In genomic region chr3:136194409-136195257, GRCh38 we compare ENCODE assay signal across 8 cellular contexts. TPM values are rescaled to one million over a fixed set of nuclear protein-coding genes. Genes with fewer than 3 reads are reported as not detected.
DNase-seq lines count a peak whose midpoint lies in the region; ATAC-seq and TF ChIP-seq lines count a peak whose summit lies in the region.

No MANE protein-coding gene starts in this region.

- peak overlapping the region; percentile 99 for H3K4me3 Mint-ChIP-seq in natural killer cell

- peaks cover 76 to 79% of the 10 kb centered on the region in 2 donors for H3K4me1 Mint-ChIP-seq in natural killer cell

- H3K36me3 Mint-ChIP-seq in natural killer cell = peaks cover 9% of the 10 kb centered on the region

- peak overlapping the region; percentile 83 to 97 (median 89) for H3K9ac ChIP-seq in subcutaneous abdominal adipose tissue (ENCODE audit: low read length in 5 of 5)

- peak; percentile 71 for DNase-seq in ELF-1 (ENCODE audit: low read depth, low spot score)
- peak; percentile 41 to 62 for DNase-seq in NCI-H526 (lab: John Stamatoyannopoulos, UW)
- peak; percentile 68 for DNase-seq in activated CD8-positive, alpha-beta memory T cell treated with anti-CD3 and anti-CD28 coated beads, Interleukin-2, amount 50 U/mL, for 4 hours
- no peak for DNase-seq in epithelial cell of proximal tubule (ENCODE audit: low read depth)
- peak; percentile 67 for DNase-seq in natural killer cell

- peaks cover 4 to 61% (median 56%) of the 10 kb centered on the region in 5 donors for H3K4me1 ChIP-seq in subcutaneous abdominal adipose tissue (ENCODE audit: control insufficient read depth in 5 of 5, insufficient read depth in 5 of 5, low read length in 5 of 5)

- TF ChIP-seq CTCF in epithelial cell of proximal tubule (conservative IDR thresholded peaks at IDR 0.05; ENCODE audit: low read depth, low read length) (no peak), natural killer cell (IDR thresholded peaks at IDR 0.05) (no peak)

- H3K27ac ChIP-seq in subcutaneous abdominal adipose tissue (ENCODE audit: low read depth, low read length) = peak overlapping the region; percentile 94

- H3K9me3 Mint-ChIP-seq in natural killer cell = no peaks in the 10 kb centered on the region

- no peaks in the 10 kb centered on the region for H3K9me3 ChIP-seq in subcutaneous abdominal adipose tissue (ENCODE audit: control insufficient read depth in 5 of 5, low read length in 5 of 5)

- ATAC-seq in natural killer cell (peak in 2 of 3 donors; percentile 2 to 15), GM18502 (IDR thresholded peaks at IDR 0.05; ENCODE audit: poor library complexity, unreplicated experiment) (no peak), HG02938 (IDR thresholded peaks at IDR 0.05; ENCODE audit: unreplicated experiment) (no peak)

- H3K4me3 ChIP-seq in epithelial cell of proximal tubule (ENCODE audit: low read depth, low read length) (peak overlapping the region; percentile 65), subcutaneous abdominal adipose tissue (ENCODE audit: low read depth in 1 of 5, low read length in 5 of 5) (peak overlapping the region; percentile 85 to 98 (median 96))

- H3K27ac Mint-ChIP-seq in natural killer cell = peak overlapping the region; percentile 98

- H3K27me3 ChIP-seq in subcutaneous abdominal adipose tissue (ENCODE audit: control insufficient read depth in 5 of 5, insufficient read depth in 4 of 5, low read length in 5 of 5) = no peaks in the 10 kb centered on the region

- no peaks in the 10 kb centered on the region for H3K36me3 ChIP-seq in subcutaneous abdominal adipose tissue (ENCODE audit: control insufficient read depth in 5 of 5, insufficient read depth in 5 of 5, low read length in 5 of 5)

- intact Hi-C loops in natural killer cell (cut with micrococcal nuclease) = loop anchor here (5.0 to 10.0 kb wide), 4 partner anchors 42 to 748 kb away; no protein-coding TSS in a partner anchor

- H3K27me3 Mint-ChIP-seq in natural killer cell (ENCODE audit: low read depth in 2 of 2) = peaks cover 0 to 5% of the 10 kb centered on the region in 2 donors

RNA-seq across cellular contexts. Expression of gene MSL2, which starts 1.5 kb away (rescaled TPM):
- total RNA-seq in epithelial cell of proximal tubule (8.0 and 8.3 TPM in 2 replicates), natural killer cell (100 to 1,000 TPM; 104 to 114 (median 110) TPM)

RNA-seq across cellular contexts. Expression of gene PCCB, which starts 55.5 kb away (rescaled TPM):
- 39.1 and 80.6 TPM in 2 replicates for total RNA-seq in epithelial cell of proximal tubule
- 10 to 100 TPM; 17.7 to 19.9 (median 17.8) TPM for total RNA-seq in natural killer cell

Comparison
In these comparisons a context has a peak if more than half of its experiments do, and no peak if none do; other contexts are left out.
1. ATAC-seq: peak in natural killer cell (2 of 3); none in GM18502 (single experiment) and HG02938 (single experiment).
2. RNA of gene MSL2, which starts 1.5 kb away (total RNA-seq): 104 to 114 TPM in natural killer cell; 8.0 to 8.3 TPM in epithelial cell of proximal tubule; every median in the first group is over 10 times any median in the second.